Comparison of ENCODE assay signal across 8 cellular contexts in the genomic region with DNA sequence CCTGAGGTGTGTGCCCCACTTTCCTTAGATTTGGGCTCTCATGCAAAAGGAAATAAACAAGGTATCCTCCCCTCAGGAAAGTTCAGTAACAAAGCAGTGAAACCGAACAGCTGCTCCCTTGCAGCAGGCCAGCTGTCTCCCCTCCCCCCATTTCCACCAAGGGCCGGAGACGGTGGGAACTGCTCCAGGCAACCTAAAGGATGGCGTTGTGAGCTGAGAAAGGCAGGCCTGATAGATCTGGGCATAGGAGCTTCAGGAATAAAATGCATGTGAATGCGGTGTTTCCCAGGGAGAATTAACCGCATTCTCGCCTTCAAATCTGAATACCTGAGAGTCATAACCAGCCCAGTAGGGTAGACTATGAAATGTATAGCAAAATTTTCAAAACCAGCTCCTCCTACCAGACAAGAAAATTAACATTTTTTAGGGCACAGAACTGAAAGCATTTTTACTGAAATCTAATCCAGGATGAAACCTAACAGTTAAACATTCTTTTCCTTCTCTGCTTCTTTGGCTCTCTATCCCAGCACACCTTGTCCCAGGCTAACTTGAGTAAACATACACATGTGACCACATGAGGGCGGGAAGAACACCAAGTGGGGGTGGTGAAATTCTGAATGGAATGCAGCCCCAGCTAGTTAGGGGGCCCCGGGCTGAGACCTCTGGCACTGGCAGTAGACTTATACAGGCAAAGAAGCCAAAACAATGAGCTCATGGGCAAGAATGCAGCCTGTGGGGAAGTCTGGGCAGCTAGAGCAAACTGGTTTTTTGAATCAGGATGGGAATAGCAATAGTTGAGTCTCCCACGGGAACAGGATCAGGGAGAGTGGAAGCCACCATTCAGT. TPM values are rescaled to one million over a fixed set of nuclear protein-coding genes. Genes with fewer than 3 reads are reported as not detected.
DNase-seq lines count a peak whose midpoint lies in the region; ATAC-seq and TF ChIP-seq lines count a peak whose summit lies in the region.

No MANE protein-coding gene starts in this region.

- ATAC-seq in HG03108 (IDR thresholded peaks at IDR 0.05; ENCODE audit: unreplicated experiment) (peak; percentile 9), left ventricle myocardium superior (peak; percentile 82)

- no TSS peak for BruUV-seq in OCI-LY7 (replicated peaks; lab: Mats Ljungman, UMichigan)

- H3K79me2 ChIP-seq in OCI-LY7 (ENCODE audit: insufficient read depth, low read depth, low read length): peaks cover 61% of the 10 kb centered on the region

- no peaks in the 10 kb centered on the region for H3K9me3 ChIP-seq in OCI-LY7 (ENCODE audit: low read length)

- peaks cover 94% of the 10 kb centered on the region for H3K4me1 ChIP-seq in OCI-LY7 (ENCODE audit: insufficient read depth, low read length, poor library complexity, severe bottlenecking)

- H3K9me2 ChIP-seq in OCI-LY7 (ENCODE audit: insufficient read depth, low read length): no peaks in the 10 kb centered on the region

- peak overlapping the region; percentile 57 for H3K4me3 ChIP-seq in OCI-LY7 (ENCODE audit: low read depth, low read length, poor library complexity, severe bottlenecking)

- no peaks in the 10 kb centered on the region for H4K20me1 ChIP-seq in OCI-LY7 (ENCODE audit: insufficient read depth, low read length)

- H3K36me3 ChIP-seq in OCI-LY7 (ENCODE audit: insufficient read depth, low read length): peaks cover 34% of the 10 kb centered on the region

- no peak for DNase-seq in T-helper 1 cell
- peak; percentile 78 for DNase-seq in OCI-LY7 (ENCODE audit: low spot score)
- peak; percentile 82 for DNase-seq in left ventricle myocardium superior
- peak; percentile 67 for DNase-seq in pons (ENCODE audit: low spot score)
- no peak for DNase-seq in NCI-H128 (lab: John Stamatoyannopoulos, UW; ENCODE audit: unreplicated experiment)

- H3K27ac ChIP-seq in OCI-LY7 (ENCODE audit: low read depth, low read length, poor library complexity, severe bottlenecking) (peak overlapping the region; percentile 99), angular gyrus (ENCODE audit: low read depth, low read length) (peak overlapping the region; percentile 46)

- CTCF ChIA-PET in OCI-LY7 (lab: Charles Lee; ENCODE audit: unreplicated experiment): interaction anchor here (0.5 to 1.7 kb wide), 3 partner anchors 11 to 759 kb away, joined by 4 to 7 read pairs (median 6); partner anchors contain the start of genes ENSA and MCL1

- peak overlapping the region; percentile 78 for H3K4me2 ChIP-seq in OCI-LY7 (ENCODE audit: low read length)

- H3K36me3 Mint-ChIP-seq in T-helper 1 cell treated with Interleukin-12 subunit alpha and Interleukin-12 subunit beta and Interleukin-4 antibody, amounts not matched to agents 30 μg/mL and 1 μg/mL, for 36 hours (ENCODE audit: low read depth): peaks cover 47% of the 10 kb centered on the region

- no peak; the same call in 1 of the 2 replicates for TF ChIP-seq CTCF in OCI-LY7 (conservative IDR thresholded peaks at IDR 0.05; ENCODE audit: low read length)

- H3K9me3 Mint-ChIP-seq in T-helper 1 cell treated with Interleukin-12 subunit alpha and Interleukin-12 subunit beta and Interleukin-4 antibody, amounts not matched to agents 30 μg/mL and 1 μg/mL, for 36 hours: no peaks in the 10 kb centered on the region

- no peaks in the 10 kb centered on the region for H3K27me3 Mint-ChIP-seq in T-helper 1 cell treated with Interleukin-12 subunit alpha and Interleukin-12 subunit beta and Interleukin-4 antibody, amounts not matched to agents 30 μg/mL and 1 μg/mL, for 36 hours (ENCODE audit: low read depth)

- H3K4me3 Mint-ChIP-seq in T-helper 1 cell treated with Interleukin-12 subunit alpha and Interleukin-12 subunit beta and Interleukin-4 antibody, amounts not matched to agents 30 μg/mL and 1 μg/mL, for 36 hours: peak overlapping the region; percentile 84

- no peak overlapping the region; the same call in 1 of the 2 replicates for H2AFZ ChIP-seq in OCI-LY7 (ENCODE audit: low read length)

- intact Hi-C loops in OCI-LY7 (cut with micrococcal nuclease; ENCODE audit: unreplicated experiment) (loop anchor here (10.0 kb wide), 1 partner anchor 203 kb away; the partner anchor contains the start of gene RPRD2), left ventricle myocardium superior (cut with micrococcal nuclease) (no loop called here)

- peak overlapping the region; percentile 99 for H3K27ac Mint-ChIP-seq in T-helper 1 cell treated with Interleukin-12 subunit alpha and Interleukin-12 subunit beta and Interleukin-4 antibody, amounts not matched to agents 30 μg/mL and 1 μg/mL, for 36 hours

- peaks cover 75% of the 10 kb centered on the region for H3K4me1 Mint-ChIP-seq in T-helper 1 cell treated with Interleukin-12 subunit alpha and Interleukin-12 subunit beta and Interleukin-4 antibody, amounts not matched to agents 30 μg/mL and 1 μg/mL, for 36 hours (ENCODE audit: low read depth)

- POLR2A ChIA-PET in OCI-LY7 (lab: Charles Lee): interaction anchor here (1.1 to 10.5 kb wide), 3 partner anchors 8 to 59 kb away, joined by 3 to 260 read pairs (median 5); partner anchors contain the start of gene MCL1

RNA-seq across cellular contexts. Expression of gene MCL1, which starts 11.5 kb away (rescaled TPM):
- 102 and 125 TPM in 2 replicates for total RNA-seq in OCI-LY7 (2014; rRNA removed; shearing (Covaris generic))
- 144 and 157 TPM in 2 replicates for total RNA-seq in OCI-LY7 (2022)
- total RNA-seq in left ventricle myocardium superior: 93.5 TPM

RNA-seq across cellular contexts. Expression of gene ADAMTSL4, which starts 18.7 kb away (rescaled TPM):
- not detected in 2 replicates for total RNA-seq in OCI-LY7 (2014; rRNA removed; shearing (Covaris generic))
- total RNA-seq in OCI-LY7 (2022) (0.24 TPM in 1 of 2 replicates, not detected in the other), left ventricle myocardium superior (77.7 TPM)

RNA-seq across cellular contexts. Expression of gene FALEC, which starts 52.4 kb away (rescaled TPM):
- 0.47 and 2.8 TPM in 2 replicates for total RNA-seq in OCI-LY7 (2014; rRNA removed; shearing (Covaris generic))
- total RNA-seq in OCI-LY7 (2022) (1.9 and 2.7 TPM in 2 replicates), left ventricle myocardium superior (not detected)

Comparison
In these comparisons a context has a peak if more than half of its experiments do, and no peak if none do; other contexts are left out.
1. DNase-seq: peak in OCI-LY7 (single experiment), left ventricle myocardium superior (single experiment) and pons (single experiment); none in T-helper 1 cell (0 of 5) and NCI-H128 (single experiment).
2. RNA of gene ADAMTSL4, which starts 18.7 kb away (total RNA-seq): 77.7 TPM in left ventricle myocardium superior (single experiment); 0.24 TPM in OCI-LY7; every median in the first group is over 10 times any median in the second.